In genomic region chr10:14099885-14100284, GRCh38 we compare ENCODE assay signal across 3 cellular contexts.
TF ChIP-seq lines count a peak whose summit lies in the region.

No MANE protein-coding gene starts in this region.

TF ChIP-seq in GM23338, 12 proteins besides CTCF, POLR2A, EP300 and RAD21 (continues in another document):
- TF ChIP-seq ZNF462 (CRISPR knock-in tag; IDR thresholded peaks at IDR 0.05) (no peak), JUNB (IDR thresholded peaks at IDR 0.05; ENCODE audit: unreplicated experiment) (no peak), EZH2 (IDR thresholded peaks at IDR 0.05; ENCODE audit: low read depth, unreplicated experiment) (no peak)

TF ChIP-seq in IMR-90, 13 proteins besides CTCF, POLR2A, EP300 and RAD21:
- TF ChIP-seq MAFK (IDR thresholded peaks at IDR 0.05; ENCODE audit: low read depth, low read length) = no peak
- TF ChIP-seq USF2 (IDR thresholded peaks at IDR 0.05; ENCODE audit: low read depth, low read length) = no peak
- TF ChIP-seq RCOR1 (IDR thresholded peaks at IDR 0.05; ENCODE audit: insufficient replicate concordance, low read length) = no peak
- no peak for TF ChIP-seq CHD1 (IDR thresholded peaks at IDR 0.05; ENCODE audit: low read depth, low read length)
- TF ChIP-seq MXI1 (IDR thresholded peaks at IDR 0.05; ENCODE audit: borderline replicate concordance, low read depth, low read length) = no peak
- TF ChIP-seq MAZ (IDR thresholded peaks at IDR 0.05; ENCODE audit: borderline replicate concordance, low read depth, low read length) = no peak
- no peak for TF ChIP-seq CEBPB (IDR thresholded peaks at IDR 0.05; ENCODE audit: low read depth, low read length)
- TF ChIP-seq RFX5 (IDR thresholded peaks at IDR 0.05; ENCODE audit: low read depth, low read length) = no peak
- no peak for TF ChIP-seq BHLHE40 (IDR thresholded peaks at IDR 0.05; ENCODE audit: low read depth, low read length)
- TF ChIP-seq ELK1 (IDR thresholded peaks at IDR 0.05; ENCODE audit: borderline replicate concordance, low read depth, low read length) = no peak
- TF ChIP-seq NFE2L2 (IDR thresholded peaks at IDR 0.05; ENCODE audit: low read depth, low read length) = no peak
- no peak for TF ChIP-seq FOS (IDR thresholded peaks at IDR 0.05; ENCODE audit: low read depth, low read length)
- no peak for TF ChIP-seq SMC3 (IDR thresholded peaks at IDR 0.05; ENCODE audit: low read depth, low read length)

TF ChIP-seq in H1, 55 proteins besides CTCF, POLR2A, EP300 and RAD21:
- no peak for TF ChIP-seq RXRA (IDR thresholded peaks at IDR 0.05; ENCODE audit: insufficient read depth, low read depth, low read length)
- TF ChIP-seq MAX (IDR thresholded peaks at IDR 0.05) = no peak
- no peak for TF ChIP-seq SP2 (IDR thresholded peaks at IDR 0.05; ENCODE audit: low read length)
- TF ChIP-seq JUN (IDR thresholded peaks at IDR 0.05; ENCODE audit: low read depth, low read length) = no peak
- no peak for TF ChIP-seq RNF2 (IDR thresholded peaks at IDR 0.05; ENCODE audit: borderline replicate concordance, low read depth, low read length, missing control alignments, poor library complexity, severe bottlenecking)
- TF ChIP-seq ZNF274 (IDR thresholded peaks at IDR 0.05; ENCODE audit: borderline replicate concordance, extremely low read depth, low read length) = no peak
- TF ChIP-seq GTF2F1 (IDR thresholded peaks at IDR 0.05; ENCODE audit: borderline replicate concordance, low read depth, low read length) = no peak
- TF ChIP-seq KDM1A (IDR thresholded peaks at IDR 0.05; ENCODE audit: borderline replicate concordance, low read length) = no peak
- TF ChIP-seq NANOG (IDR thresholded peaks at IDR 0.05; ENCODE audit: insufficient read depth, low read depth, low read length, poor library complexity, severe bottlenecking) = no peak
- TF ChIP-seq SUZ12 (IDR thresholded peaks at IDR 0.05; ENCODE audit: low read length) = no peak
- no peak for TF ChIP-seq HDAC2 (IDR thresholded peaks at IDR 0.05; ENCODE audit: borderline replicate concordance in 1 of 2, low read depth in 2 of 2, low read length in 2 of 2)
- TF ChIP-seq EZH2 (IDR thresholded peaks at IDR 0.05; ENCODE audit: low read depth, low read length, severe bottlenecking) = no peak
- no peak for TF ChIP-seq BCL11A (IDR thresholded peaks at IDR 0.05; ENCODE audit: low read depth in 2 of 2, low read length in 2 of 2)
- TF ChIP-seq SP1 (IDR thresholded peaks at IDR 0.05; ENCODE audit: low read depth, low read length) = no peak
- TF ChIP-seq CHD7 (IDR thresholded peaks at IDR 0.05; ENCODE audit: insufficient replicate concordance, low read length) = no peak
- TF ChIP-seq GABPA (IDR thresholded peaks at IDR 0.05; ENCODE audit: borderline replicate concordance, insufficient read depth, low read length) = no peak
- TF ChIP-seq FOSL1 (IDR thresholded peaks at IDR 0.05; ENCODE audit: insufficient read depth, low read depth, low read length) = no peak
- TF ChIP-seq SIN3A (conservative IDR thresholded peaks at IDR 0.05 in 1 of 2, IDR thresholded peaks at IDR 0.05 in 1 of 2; ENCODE audit: low read depth in 1 of 2, low read length in 2 of 2) = no peak
- no peak for TF ChIP-seq CTBP2 (IDR thresholded peaks at IDR 0.05; ENCODE audit: borderline replicate concordance, insufficient read depth, insufficient read length, low read length)
- TF ChIP-seq ATF2 (IDR thresholded peaks at IDR 0.05; ENCODE audit: low read length) = no peak
TF ChIP-seq in H1: peak in this region for 0.
